In genomic region chr15:92907229-92907628, GRCh38 we compare ENCODE assay signal across 8 cellular contexts. TPM values are rescaled to one million over a fixed set of nuclear protein-coding genes. Genes with fewer than 3 reads are reported as not detected.
DNase-seq lines count a peak whose midpoint lies in the region; ATAC-seq and TF ChIP-seq lines count a peak whose summit lies in the region.

No MANE protein-coding gene starts in this region.

- peaks cover 28 to 61% of the 10 kb centered on the region in 2 donors for H3K36me3 Mint-ChIP-seq in CD4-positive, alpha-beta memory T cell

- intact Hi-C loops in CD4-positive, alpha-beta memory T cell (cut with micrococcal nuclease), result no loop called here

- H3K4me3 ChIP-seq in CD4-positive, alpha-beta memory T cell (ENCODE audit: low read length in 2 of 2), result peak overlapping the region in 1 of 2 donors; percentile 39
- H3K4me3 ChIP-seq in endocrine pancreas (ENCODE audit: control insufficient read depth, insufficient read depth, low read length) (peak overlapping the region; percentile 49), osteoblast (ENCODE audit: insufficient read depth, low read length) (peak overlapping the region; percentile 46)

- no peak for TF ChIP-seq CTCF in osteoblast (IDR thresholded peaks at IDR 0.05; ENCODE audit: extremely low read depth, low read depth, low read length)

- peak overlapping the region; percentile 95 for H3K27ac ChIP-seq in CD4-positive, alpha-beta memory T cell (ENCODE audit: low read depth, low read length)
- H3K27ac ChIP-seq in osteoblast (ENCODE audit: low read depth, low read length), result peak overlapping the region; percentile 100

- H3K27ac Mint-ChIP-seq in CD4-positive, alpha-beta memory T cell, result peak overlapping the region; percentile 98 to 100 (median 100)

- POLR2A ChIA-PET in CD4-positive, alpha-beta memory T cell (lab: Charles Lee; ENCODE audit: partially characterized antibody), result interaction anchor here (1.0 to 11.8 kb wide), 12 partner anchors 8 to 110 kb away, joined by 3 to 888 read pairs (median 14); no protein-coding TSS in a partner anchor

- peaks cover 20% of the 10 kb centered on the region for H4K20me1 ChIP-seq in osteoblast (ENCODE audit: insufficient read depth, low read length)

- peak overlapping the region; percentile 76 to 99 (median 97) for H3K4me3 Mint-ChIP-seq in CD4-positive, alpha-beta memory T cell

- peaks cover 70 to 95% (median 83%) of the 10 kb centered on the region in 4 donors for H3K4me1 Mint-ChIP-seq in CD4-positive, alpha-beta memory T cell

- no peak overlapping the region for H3K9ac ChIP-seq in endocrine pancreas (ENCODE audit: control insufficient read depth, insufficient read depth, low read length)

- no peaks in the 10 kb centered on the region for H3K9me3 ChIP-seq in CD4-positive, alpha-beta memory T cell (ENCODE audit: control insufficient read depth in 1 of 2, low read length in 2 of 2)
- H3K9me3 ChIP-seq in endocrine pancreas (ENCODE audit: control insufficient read depth, low read length) (no peaks in the 10 kb centered on the region), osteoblast (ENCODE audit: low read depth, low read length) (no peaks in the 10 kb centered on the region)

- H3K4me2 ChIP-seq in osteoblast (ENCODE audit: insufficient read depth, low read length), result peak overlapping the region; percentile 91

- CTCF ChIA-PET in CD4-positive, alpha-beta memory T cell (lab: Charles Lee; ENCODE audit: partially characterized antibody), result interaction anchor here (0.6 to 7.7 kb wide), 11 partner anchors 9 to 110 kb away, joined by 3 to 80 read pairs (median 4); no protein-coding TSS in a partner anchor

- no peak overlapping the region for H2AFZ ChIP-seq in osteoblast (ENCODE audit: low read length)

- peaks cover 0 to 6% (median 0%) of the 10 kb centered on the region in 8 donors for H3K9me3 Mint-ChIP-seq in CD4-positive, alpha-beta memory T cell

- H3K4me1 ChIP-seq in CD4-positive, alpha-beta memory T cell (ENCODE audit: insufficient read depth, low read length), result peaks cover 91% of the 10 kb centered on the region
- H3K4me1 ChIP-seq in endocrine pancreas (ENCODE audit: control insufficient read depth, insufficient read depth, low read length) (peaks cover 28% of the 10 kb centered on the region), osteoblast (ENCODE audit: insufficient read depth, low read length) (peaks cover 80% of the 10 kb centered on the region)

- peaks cover 96% of the 10 kb centered on the region for H3K79me2 ChIP-seq in osteoblast (ENCODE audit: insufficient read depth, low read length)

- H3K27me3 Mint-ChIP-seq in CD4-positive, alpha-beta memory T cell, result no peaks in the 10 kb centered on the region

- peaks cover 7% of the 10 kb centered on the region for H3K36me3 ChIP-seq in CD4-positive, alpha-beta memory T cell (ENCODE audit: insufficient read depth, low read length)
- H3K36me3 ChIP-seq in endocrine pancreas (ENCODE audit: control insufficient read depth, insufficient read depth, low read length), result no peaks in the 10 kb centered on the region
- H3K36me3 ChIP-seq in osteoblast (ENCODE audit: insufficient read depth, low read length), result peaks cover 15% of the 10 kb centered on the region

- DNase-seq in CD4-positive, alpha-beta memory T cell, result no peak
- DNase-seq in OCI-M1 (lab: John Stamatoyannopoulos, UW) (peak; percentile 51), osteoblast (ENCODE audit: insufficient read length, low spot score, missing footprints) (no peak), left lobe of liver (ENCODE audit: low spot score) (no peak)
- no peak for DNase-seq in activated CD4-positive, alpha-beta T cell treated with anti-CD3 and anti-CD28 coated beads, Interleukin-2, amount 50 U/mL, for 48 hours

- H3K27me3 ChIP-seq in CD4-positive, alpha-beta memory T cell (ENCODE audit: insufficient read depth, low read length), result no peaks in the 10 kb centered on the region
- no peaks in the 10 kb centered on the region for H3K27me3 ChIP-seq in endocrine pancreas (ENCODE audit: control insufficient read depth, insufficient read depth, low read length)
- no peaks in the 10 kb centered on the region for H3K27me3 ChIP-seq in osteoblast (ENCODE audit: insufficient read depth, low read length)

- ATAC-seq in GM18517 (IDR thresholded peaks at IDR 0.05; ENCODE audit: unreplicated experiment), result no peak
- no peak for ATAC-seq in left lobe of liver
- no peak for ATAC-seq in GM21825 (IDR thresholded peaks at IDR 0.05; ENCODE audit: unreplicated experiment)

RNA-seq across cellular contexts. Expression of gene CHD2, which starts 7.1 kb away (rescaled TPM):
- 100 to 1,000 TPM; 340 to 351 TPM for total RNA-seq in CD4-positive, alpha-beta memory T cell
- 100 to 1,000 TPM in 1 of 2 donors, 10 to 100 TPM in 1; 28.4 to 108 TPM for polyA plus RNA-seq in CD4-positive, alpha-beta memory T cell
- total RNA-seq in osteoblast (94.0 and 98.8 TPM in 2 replicates), left lobe of liver (53.1 TPM)
